In the genomic region with DNA sequence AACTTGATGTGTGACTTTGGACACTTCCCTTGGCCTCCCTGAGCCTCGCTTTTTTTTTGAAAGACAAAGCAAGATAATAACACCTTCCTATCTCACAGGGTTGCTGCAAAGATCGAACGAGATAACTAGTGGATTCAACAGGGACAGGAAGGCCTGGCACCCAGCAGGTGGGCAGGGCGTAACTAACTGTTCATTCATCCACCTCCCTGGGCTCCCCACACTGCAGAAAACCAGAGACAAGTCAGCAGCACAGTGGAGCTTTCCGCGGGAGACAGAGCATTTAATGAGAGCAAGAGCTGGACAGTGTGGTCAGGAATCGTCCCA, we compare ENCODE assay signal across 1 cellular context.
TF ChIP-seq lines count a peak whose summit lies in the region.

No MANE protein-coding gene starts in this region.

TF ChIP-seq in HepG2, 621 proteins besides CTCF, POLR2A, EP300 and RAD21 (continued from another document):
- TF ChIP-seq IKZF5 (CRISPR knock-in tag; IDR thresholded peaks at IDR 0.05): 0 out of 2 replicates have a peak, but pooled peaks have one; percentile 8
- no peak for TF ChIP-seq ZNF615 (CRISPR knock-in tag; IDR thresholded peaks at IDR 0.05; ENCODE audit: borderline replicate concordance)
- TF ChIP-seq ZFP91 (CRISPR knock-in tag; IDR thresholded peaks at IDR 0.05; ENCODE audit: borderline replicate concordance): peak; percentile 3
- no peak for TF ChIP-seq ZNF75D (CRISPR knock-in tag; IDR thresholded peaks at IDR 0.05; ENCODE audit: borderline replicate concordance)
- TF ChIP-seq MBD4 (IDR thresholded peaks at IDR 0.05; ENCODE audit: borderline replicate concordance, low read length): no peak
